In genomic region chr7:47979145-47979831, GRCh38 we compare ENCODE assay signal across 8 cellular contexts. TPM values are rescaled to one million over a fixed set of nuclear protein-coding genes. Genes with fewer than 3 reads are reported as not detected.
DNase-seq lines count a peak whose midpoint lies in the region; ATAC-seq and TF ChIP-seq lines count a peak whose summit lies in the region.

Gene HUS1 (minus strand): TSS chr7:47979615. CDS start chr7:47979519, 96 bp downstream.

- H3K36me3 ChIP-seq in esophagus (ENCODE audit: control insufficient read depth in 2 of 2, insufficient read depth in 2 of 2, low read length in 1 of 2) (peaks cover 8 to 12% of the 10 kb centered on the region in 2 donors), mucosa of stomach (ENCODE audit: control insufficient read depth, insufficient read depth, low read length) (peaks cover 5% of the 10 kb centered on the region)

- peaks cover 33% of the 10 kb centered on the region for H3K4me1 Mint-ChIP-seq in activated T-cell treated with anti-CD3 and anti-CD28 coated beads, Interleukin-2, amount 50 U/mL, for 24 hours (ENCODE audit: low read depth)

- peaks cover 49% of the 10 kb centered on the region for H3K36me3 Mint-ChIP-seq in activated T-cell treated with anti-CD3 and anti-CD28 coated beads, Interleukin-2, amount 50 U/mL, for 24 hours (ENCODE audit: low read depth)

- 1 to 2% methylated on average over 61 to 62 of the region's 62 CpGs for WGBS in esophagus, 2 donors

- peak within 1 kb of the TSS; percentile 75 for H3K4me3 ChIP-seq in Jurkat, Clone E6-1 (ENCODE audit: low read length)
- H3K4me3 ChIP-seq in esophagus (ENCODE audit: low read depth in 1 of 2, low read length in 2 of 2) = peak within 1 kb of the TSS; percentile 60 to 88
- peak within 1 kb of the TSS; percentile 49 for H3K4me3 ChIP-seq in mucosa of stomach (ENCODE audit: low read length)

- peak within 1 kb of the TSS; percentile 87 for H3K4me3 Mint-ChIP-seq in activated T-cell treated with anti-CD3 and anti-CD28 coated beads, Interleukin-2, amount 50 U/mL, for 24 hours

- DNase-seq in DMS53 treated with DMSO at 0.1 percent for 48 hours (lab: John Stamatoyannopoulos, UW; ENCODE audit: unreplicated experiment) = peak; percentile 83
- peak; percentile 98 for DNase-seq in Jurkat, Clone E6-1 (ENCODE audit: low read depth, low spot score)
- peak; percentile 96 for DNase-seq in activated T-cell treated with anti-CD3 and anti-CD28 coated beads, Interleukin-2, amount 50 U/mL, for 24 hours
- DNase-seq in stimulated activated CD8-positive, alpha-beta memory T cell treated with anti-CD3 and anti-CD28 coated beads, Interleukin-7, amount 100 ng/mL, for 1 hour (ENCODE audit: low read depth in 2 of 2) = peak; percentile 78 to 87

- H3K27ac Mint-ChIP-seq in activated T-cell treated with anti-CD3 and anti-CD28 coated beads, Interleukin-2, amount 50 U/mL, for 24 hours = peak within 1 kb of the TSS; percentile 94

- H3K9me3 Mint-ChIP-seq in activated T-cell treated with anti-CD3 and anti-CD28 coated beads, Interleukin-2, amount 50 U/mL, for 24 hours = no peaks in the 10 kb centered on the region

- H3K27me3 ChIP-seq in esophagus (ENCODE audit: control insufficient read depth in 1 of 2, insufficient read depth in 2 of 2, low read length in 2 of 2) (no peaks in the 10 kb centered on the region), mucosa of stomach (ENCODE audit: control insufficient read depth, insufficient read depth, low read length) (no peaks in the 10 kb centered on the region)

- H3K4me1 ChIP-seq in esophagus (ENCODE audit: control insufficient read depth in 2 of 2, insufficient read depth in 2 of 2, low read length in 1 of 2) (peaks cover 2 to 4% of the 10 kb centered on the region in 2 donors), mucosa of stomach (ENCODE audit: control insufficient read depth, insufficient read depth, low read length) (peaks cover 10% of the 10 kb centered on the region)

- peak within 1 kb of the TSS; percentile 70 for H3K9ac ChIP-seq in mucosa of stomach (ENCODE audit: low read length)

- no peaks in the 10 kb centered on the region for H3K27me3 Mint-ChIP-seq in activated T-cell treated with anti-CD3 and anti-CD28 coated beads, Interleukin-2, amount 50 U/mL, for 24 hours

- peak within 1 kb of the TSS; percentile 89 to 94 for H3K27ac ChIP-seq in esophagus (ENCODE audit: low read depth in 2 of 2, low read length in 1 of 2)

- peak; percentile 99 for ATAC-seq in GM21717 (IDR thresholded peaks at IDR 0.05; ENCODE audit: unreplicated experiment)

- no peaks in the 10 kb centered on the region for H3K9me3 ChIP-seq in esophagus (ENCODE audit: control insufficient read depth in 2 of 2, insufficient read depth in 1 of 2, low read depth in 1 of 2, low read length in 1 of 2)
- no peaks in the 10 kb centered on the region for H3K9me3 ChIP-seq in mucosa of stomach (ENCODE audit: control insufficient read depth, low read length)

TF ChIP-seq in PFSK-1, 5 proteins besides CTCF, POLR2A, EP300 and RAD21:
- TF ChIP-seq REST (IDR thresholded peaks at IDR 0.05; ENCODE audit: insufficient read depth in 1 of 2, low read depth in 2 of 2, low read length in 2 of 2) (peak in 1 of 2 experiments; percentile 69; a peak in 1 of 4 replicates), TAF1 (IDR thresholded peaks at IDR 0.05; ENCODE audit: borderline replicate concordance, insufficient read depth, low read length) (peak; percentile 89), SIN3A (IDR thresholded peaks at IDR 0.05; ENCODE audit: borderline replicate concordance, insufficient read depth, low read length) (0 out of 2 replicates have a peak, but pooled peaks have one; percentile 78), POLR2AphosphoS5 (IDR thresholded peaks at IDR 0.05; ENCODE audit: low read depth, low read length) (peak; percentile 97), FOXP2 (optimal IDR thresholded peaks at IDR 0.05; ENCODE audit: borderline replicate concordance, extremely low read depth, extremely low read length, insufficient read depth) (peak; percentile 89)

RNA-seq across cellular contexts. Expression of gene HUS1, which starts in this region (rescaled TPM):
- 22.1 TPM for polyA plus RNA-seq in Jurkat, Clone E6-1 (2012; ENCODE audit: insufficient read depth, insufficient read length)
- 15.0 TPM for polyA plus RNA-seq in PFSK-1 (2012; ENCODE audit: insufficient read length, low read depth)
- polyA plus RNA-seq in esophagus = 10 to 100 TPM in 1 of 2 donors, 1 to 10 TPM in 1; 5.4 to 13.5 TPM

Comparison
In these comparisons a context has a peak if more than half of its experiments do, and no peak if none do; other contexts are left out.
1. Peak in every context shown above with its lines: DNase-seq, ATAC-seq, H3K4me3 ChIP-seq and H3K27ac ChIP-seq.